14 cellular contexts compared by ENCODE assay signal in genomic region chr2:113978524-113979171, GRCh38.
DNase-seq lines count a peak whose midpoint lies in the region; ATAC-seq and TF ChIP-seq lines count a peak whose summit lies in the region.
"Had no signal": no experiment of that assay in that cellular context is flagged by ENCODE, and none has a peak within 500 bp of the region (broad histone marks: within the 10 kb centered on the region; RNA-seq: fewer than 3 reads in every experiment).

No MANE protein-coding gene starts in this region.

- intact Hi-C loops in heart right ventricle (cut with DNase I): loop anchor here in 5 of 10 donors (5.0 to 10.0 kb wide), 3 partner anchors 566 to 576 kb away; no protein-coding TSS in a partner anchor

- no peak for TF ChIP-seq CTCF in foreskin keratinocyte (conservative IDR thresholded peaks at IDR 0.05)
- TF ChIP-seq CTCF in neutrophil (IDR thresholded peaks at IDR 0.05): no peak
- TF ChIP-seq CTCF in heart right ventricle (IDR thresholded peaks at IDR 0.05): no peak
- no peak for TF ChIP-seq CTCF in Peyer's patch (IDR thresholded peaks at IDR 0.05)

- no peaks in the 10 kb centered on the region for H3K36me3 ChIP-seq in H7 (replicated peaks; ENCODE audit: control insufficient read depth, insufficient read depth, low read length)
- no peaks in the 10 kb centered on the region for H3K36me3 ChIP-seq in SJCRH30
- H3K36me3 ChIP-seq in neutrophil: peaks cover 82% of the 10 kb centered on the region
- H3K36me3 ChIP-seq in heart right ventricle: peaks cover 0 to 19% (median 0%) of the 10 kb centered on the region in 9 donors
- H3K36me3 ChIP-seq in Peyer's patch: no peaks in the 10 kb centered on the region
- H3K36me3 ChIP-seq: ovary had no signal

- 95 to 96% methylated on average over 20 of the region's 20 CpGs for WGBS in heart right ventricle, 2 donors

- DNase-seq in H7 (peak; percentile 33), SJCRH30 (peak; percentile 67 to 76), foreskin keratinocyte (no peak), SIG-M5 (lab: John Stamatoyannopoulos, UW) (no peak), heart right ventricle (no peak), NCI-H1092 (lab: John Stamatoyannopoulos, UW) (no peak), Peyer's patch (no peak)
- DNase-seq: hippocampal formation, left cardiac atrium, NCI-H2029, substantia nigra had no signal

- H3K27me3 ChIP-seq in H7 (ENCODE audit: control insufficient read depth, insufficient read depth, low read length) (no peaks in the 10 kb centered on the region), SJCRH30 (no peaks in the 10 kb centered on the region), foreskin keratinocyte (no peaks in the 10 kb centered on the region), neutrophil (no peaks in the 10 kb centered on the region), heart right ventricle (no peaks in the 10 kb centered on the region), Peyer's patch (no peaks in the 10 kb centered on the region)
- H3K27me3 ChIP-seq: ovary had no signal

- H3K4me3 ChIP-seq in H7 (ENCODE audit: insufficient read depth, low read depth, low read length) (no peak overlapping the region), SJCRH30 (peak overlapping the region; percentile 38), neutrophil (ENCODE audit: low read depth in 1 of 2, low read length in 1 of 2) (no peak overlapping the region), heart right ventricle (no peak overlapping the region), Peyer's patch (no peak overlapping the region)
- H3K4me3 ChIP-seq: ovary, skin epidermis had no signal

- H3K9me3 ChIP-seq in SJCRH30 (replicated peaks): no peaks in the 10 kb centered on the region
- H3K9me3 ChIP-seq in neutrophil: no peaks in the 10 kb centered on the region
- H3K9me3 ChIP-seq in heart right ventricle: peaks cover 0 to 9% (median 0%) of the 10 kb centered on the region in 11 donors
- H3K9me3 ChIP-seq in Peyer's patch: peaks cover 0 to 7% (median 2%) of the 10 kb centered on the region in 4 donors
- H3K9me3 ChIP-seq: ovary had no signal

- H3K27ac ChIP-seq in SJCRH30 (peak overlapping the region; percentile 96), foreskin keratinocyte (peak overlapping the region; percentile 71), neutrophil (peak overlapping the region; percentile 37), heart right ventricle (no peak overlapping the region), Peyer's patch (peak overlapping the region in 1 of 4 donors; percentile 21)
- H3K27ac ChIP-seq: ovary had no signal

- TF ChIP-seq POLR2A in Peyer's patch (IDR thresholded peaks at IDR 0.05): no peak

- no peak for ATAC-seq in foreskin keratinocyte
- ATAC-seq in heart right ventricle: no peak

- H3K4me1 ChIP-seq in SJCRH30 (peaks cover 36% of the 10 kb centered on the region), foreskin keratinocyte (peaks cover 8% of the 10 kb centered on the region), neutrophil (ENCODE audit: control insufficient read depth in 1 of 2, insufficient read depth in 1 of 2, low read depth in 1 of 2, low read length in 1 of 2) (peaks cover 9 to 14% of the 10 kb centered on the region in 2 experiments), heart right ventricle (peaks cover 0 to 11% (median 0%) of the 10 kb centered on the region in 9 donors), Peyer's patch (no peaks in the 10 kb centered on the region)

Comparison
In these comparisons a context has a peak if more than half of its experiments do, and no peak if none do; other contexts are left out.
1. DNase-seq: peak in H7 (single experiment) and SJCRH30 (2 of 2); none in foreskin keratinocyte (0 of 2), SIG-M5 (single experiment), heart right ventricle (0 of 2), NCI-H1092 (single experiment) and Peyer's patch (0 of 3).
2. H3K27ac ChIP-seq: peak in SJCRH30 (single experiment), foreskin keratinocyte (single experiment) and neutrophil (single experiment); none in heart right ventricle (0 of 10).